Comparison of ENCODE assay signal across 1 cellular context in genomic region chr21:36260030-36260787, GRCh38.
TF ChIP-seq lines count a peak whose summit lies in the region.

No MANE protein-coding gene starts in this region.

TF ChIP-seq in GM12878, 131 proteins besides CTCF, POLR2A, EP300 and RAD21:
- peak; percentile 27 to 49; a peak in 1 of 4 replicates for TF ChIP-seq IKZF2 (IDR thresholded peaks at IDR 0.05)
- TF ChIP-seq SMC3 (IDR thresholded peaks at IDR 0.05; ENCODE audit: borderline replicate concordance, low read length): peak; percentile 29; the same call in 1 of the 2 replicates
- 0 out of 2 replicates have a peak, but pooled peaks have one; percentile 55 for TF ChIP-seq SMARCA5 (IDR thresholded peaks at IDR 0.05)
- peak; percentile 30; the same call in 1 of the 2 replicates for TF ChIP-seq IKZF1 (conservative IDR thresholded peaks at IDR 0.05)
- TF ChIP-seq FOS (IDR thresholded peaks at IDR 0.05; ENCODE audit: borderline replicate concordance, extremely low read depth, insufficient read length): no peak
- TF ChIP-seq ASH2L (IDR thresholded peaks at IDR 0.05; ENCODE audit: borderline replicate concordance, low read depth): peak; percentile 80; the same call in 1 of the 2 replicates
- TF ChIP-seq HDGF (IDR thresholded peaks at IDR 0.05): 0 out of 2 replicates have a peak, but pooled peaks have one; percentile 33
- TF ChIP-seq IRF5 (IDR thresholded peaks at IDR 0.05; ENCODE audit: borderline replicate concordance): no peak
- TF ChIP-seq RCOR1 (conservative IDR thresholded peaks at IDR 0.05; ENCODE audit: low read depth, low read length): 0 out of 2 replicates have a peak, but pooled peaks have one; percentile 18
- TF ChIP-seq POLR2AphosphoS5 (IDR thresholded peaks at IDR 0.05; ENCODE audit: low read length): no peak
